8 cellular contexts compared by ENCODE assay signal in genomic region chr21:33541756-33542639, GRCh38. TPM values are rescaled to one million over a fixed set of nuclear protein-coding genes. Genes with fewer than 3 reads are reported as not detected.
A peak's percentile ranks its signal among the peaks of the same experiment; 100 is the strongest.
DNase-seq lines count a peak whose midpoint lies in the region; ATAC-seq, FAIRE-seq and TF ChIP-seq lines count a peak whose summit lies in the region.

GART (minus strand) TSS chr21:33542117; CDS start chr21:33539315, 2,802 bp downstream.

- peaks cover 34% of the 10 kb centered on the region for H4K20me1 ChIP-seq in HepG2 (ENCODE audit: insufficient read depth, low read length)

- peak within 1 kb of the TSS; percentile 100 for H3K27ac ChIP-seq in HepG2 (ENCODE audit: extremely low read length, insufficient read depth, low read length)

- 0 out of 2 replicates have a peak, but pooled peaks have one; percentile 17 for TF ChIP-seq RAD21 in HepG2 (CRISPR knock-in tag; IDR thresholded peaks at IDR 0.05)

- H3K4me1 Mint-ChIP-seq in activated CD4-positive, alpha-beta T cell treated with anti-CD3 and anti-CD28 coated beads, Interleukin-2, amount 10 ng/mL, durations not matched to agents 7 days and 5 days, result peaks cover 42% of the 10 kb centered on the region

- no peaks in the 10 kb centered on the region for H3K4me1 ChIP-seq in BE2C
- peaks cover 26% of the 10 kb centered on the region for H3K4me1 ChIP-seq in HepG2 (ENCODE audit: insufficient read depth, low read length)

- H2AFZ ChIP-seq in HepG2 (ENCODE audit: low read length), result no peak within 1 kb of the TSS

- TF ChIP-seq EP300 in HepG2 (IDR thresholded peaks at IDR 0.05; ENCODE audit: low read depth in 2 of 2, low read length in 2 of 2) (peak in 1 of 2 experiments; percentile 16; a peak in 1 of 4 replicates), HepG2 (CRISPR knock-in tag; IDR thresholded peaks at IDR 0.05; ENCODE audit: borderline replicate concordance) (no peak)

- no peaks in the 10 kb centered on the region for H3K27me3 Mint-ChIP-seq in activated CD4-positive, alpha-beta T cell treated with anti-CD3 and anti-CD28 coated beads, Interleukin-2, amount 10 ng/mL, durations not matched to agents 7 days and 5 days

- BruUV-seq in HepG2 (replicated peaks; lab: Mats Ljungman, UMichigan), result no TSS peak

- POLR2A ChIA-PET in activated CD4-positive, alpha-beta T cell treated with anti-CD3 and anti-CD28 coated beads, Interleukin-2, amount 10 ng/mL, durations not matched to agents 7 days and 5 days (lab: Charles Lee), result no interaction called here
- POLR2A ChIA-PET in HepG2 (lab: Yijun Ruan, JAX), result interaction anchor here (1.0 to 2.6 kb wide), 6 partner anchors 9 to 217 kb away, joined by 3 to 9 read pairs (median 6); partner anchors contain the start of genes DNAJC28, DONSON and IFNAR1

- H3K27me3 ChIP-seq in BE2C (no peaks in the 10 kb centered on the region), HepG2 (ENCODE audit: control insufficient read depth in 1 of 2, insufficient read depth in 2 of 2, low read length in 2 of 2) (no peaks in the 10 kb centered on the region; a peak in 1 of 5 replicates)

- under 1% methylated on average over 16 of the region's 56 CpGs for WGBS in HepG2 (ENCODE audit: low lambda C conversion rate)

- no peaks in the 10 kb centered on the region for H3K9me3 Mint-ChIP-seq in activated CD4-positive, alpha-beta T cell treated with anti-CD3 and anti-CD28 coated beads, Interleukin-2, amount 10 ng/mL, durations not matched to agents 7 days and 5 days

- H3K9ac ChIP-seq in HepG2 (ENCODE audit: insufficient read depth, low read depth, low read length), result peak within 1 kb of the TSS; percentile 100

- intact Hi-C loops in HepG2 (cut with micrococcal nuclease; ENCODE audit: unreplicated experiment), result loop anchor here (5.0 kb wide), 1 partner anchor 45 kb away; the partner anchor contains the start of gene DONSON

- peak within 1 kb of the TSS; percentile 98 for H3K27ac Mint-ChIP-seq in activated CD4-positive, alpha-beta T cell treated with anti-CD3 and anti-CD28 coated beads, Interleukin-2, amount 10 ng/mL, durations not matched to agents 7 days and 5 days

- TF ChIP-seq CTCF in BE2C (IDR thresholded peaks at IDR 0.05; ENCODE audit: low read depth, low read length) (no peak), HepG2 (CRISPR knock-in tag; IDR thresholded peaks at IDR 0.05) (no peak)

- peaks cover 41% of the 10 kb centered on the region for H3K36me3 Mint-ChIP-seq in activated CD4-positive, alpha-beta T cell treated with anti-CD3 and anti-CD28 coated beads, Interleukin-2, amount 10 ng/mL, durations not matched to agents 7 days and 5 days (ENCODE audit: low read depth)

- DNase-seq in BE2C (peak; percentile 93), NCI-H510A treated with DMSO at 0.1 percent for 48 hours (lab: John Stamatoyannopoulos, UW) (peak; percentile 74), dedifferentiated amniotic fluid mesenchymal stem cell (ENCODE audit: extremely low spot score) (peak; percentile 51), HepG2 (ENCODE audit: low spot score) (peak; percentile 73)
- peak; percentile 86 for DNase-seq in activated CD4-positive, alpha-beta T cell treated with anti-CD3 and anti-CD28 coated beads, Interleukin-2, amount 10 ng/mL, durations not matched to agents 7 days and 5 days
- peak; percentile 85 for DNase-seq in stimulated activated CD4-positive, alpha-beta T cell treated with anti-CD3 and anti-CD28 coated beads, Interleukin-4, amount 100 ng/mL, for 1 hour

- ATAC-seq in HG03432 (IDR thresholded peaks at IDR 0.05; ENCODE audit: unreplicated experiment) (peak; percentile 66), HepG2 (peak; percentile 90)

- peak; percentile 72 for TF ChIP-seq POLR2A in GM19193 (IDR thresholded peaks at IDR 0.05; ENCODE audit: extremely low read depth, insufficient read depth, insufficient read length)
- peak; percentile 50 to 81 for TF ChIP-seq POLR2A in HepG2 (IDR thresholded peaks at IDR 0.05; ENCODE audit: insufficient read depth in 1 of 2, low read depth in 2 of 2, low read length in 2 of 2)

- peaks cover 79% of the 10 kb centered on the region for H3K79me2 ChIP-seq in HepG2 (ENCODE audit: insufficient read depth, low read length)

- H3K4me3 ChIP-seq in BE2C (ENCODE audit: low read depth, low read length) (peak within 1 kb of the TSS; percentile 99), HepG2 (replicated peaks in 1 of 3; ENCODE audit: insufficient read depth in 1 of 3, low read depth in 2 of 3, low read length in 3 of 3) (peak within 1 kb of the TSS; percentile 85 to 98 (median 91))

- H3K4me2 ChIP-seq in HepG2 (ENCODE audit: low read depth, low read length), result peak within 1 kb of the TSS; percentile 89

- in situ Hi-C loops in HepG2 (cut with HindIII; ENCODE audit: extremely low pct_ligation_motif_present, low pct_unique_long_range_greater_than_20kb), result no loop called here

- peaks cover 34% of the 10 kb centered on the region for H3K36me3 ChIP-seq in BE2C
- H3K36me3 ChIP-seq in HepG2 (replicated peaks in 1 of 2; ENCODE audit: control insufficient read depth in 1 of 2, insufficient read depth in 2 of 2, low read length in 2 of 2), result peaks cover 2 to 25% of the 10 kb centered on the region in 2 experiments

- peak within 1 kb of the TSS; percentile 90 for H3K4me3 Mint-ChIP-seq in activated CD4-positive, alpha-beta T cell treated with anti-CD3 and anti-CD28 coated beads, Interleukin-2, amount 10 ng/mL, durations not matched to agents 7 days and 5 days

- H3K9me3 ChIP-seq in BE2C, result no peaks in the 10 kb centered on the region
- H3K9me3 ChIP-seq in HepG2 (ENCODE audit: low read length), result no peaks in the 10 kb centered on the region

- CTCF ChIA-PET in activated CD4-positive, alpha-beta T cell treated with anti-CD3 and anti-CD28 coated beads, Interleukin-2, amount 10 ng/mL, durations not matched to agents 7 days and 5 days (lab: Charles Lee), result interaction anchor here (0.6 to 1.5 kb wide), 3 partner anchors 9 to 202 kb away, joined by 4 to 6 read pairs (median 5); no protein-coding TSS in a partner anchor
- CTCF ChIA-PET in HepG2 (lab: Yijun Ruan, JAX; ENCODE audit: low intra/inter-chr PET ratio, low total read pairs), result no interaction called here

- no peak for FAIRE-seq in HepG2 (lab: Jason Lieb, UNC)

TF ChIP-seq in HepG2, 621 proteins besides CTCF, POLR2A, EP300 and RAD21 (continues in another document):
- TF ChIP-seq IKZF4 (CRISPR knock-in tag; IDR thresholded peaks at IDR 0.05; ENCODE audit: borderline replicate concordance, low read depth, not compliant biosample characterization) (no peak), ATRX (CRISPR knock-in tag; IDR thresholded peaks at IDR 0.05; ENCODE audit: borderline replicate concordance) (no peak), CENPT (CRISPR knock-in tag; IDR thresholded peaks at IDR 0.05; ENCODE audit: low read depth) (no peak), DRAP1 (CRISPR knock-in tag; IDR thresholded peaks at IDR 0.05) (peak; percentile 80), SALL2 (CRISPR knock-in tag; IDR thresholded peaks at IDR 0.05) (peak; percentile 29; the same call in 1 of the 2 replicates), ZNF670 (CRISPR knock-in tag; IDR thresholded peaks at IDR 0.05; ENCODE audit: borderline replicate concordance) (0 out of 2 replicates have a peak, but pooled peaks have one; percentile 78), ZNF800 (CRISPR knock-in tag; IDR thresholded peaks at IDR 0.05) (no peak), ZNF589 (CRISPR knock-in tag; conservative IDR thresholded peaks at IDR 0.05) (no peak)

RNA-seq across cellular contexts. Expression of gene GART, which starts in this region (rescaled TPM):
- polyA plus RNA-seq in BE2C (2012; ENCODE audit: insufficient read depth, insufficient read length, low read depth), result 100 TPM
- 100 to 1,000 TPM; 123 to 124 TPM for total RNA-seq in activated CD4-positive, alpha-beta T cell treated with anti-CD3 and anti-CD28 coated beads, Interleukin-2, amount 10 ng/mL, durations not matched to agents 7 days and 5 days
- 109 and 151 TPM in 2 replicates for total RNA-seq in HepG2 (2016; rRNA removed; fragmentation: Illumina TruSeq; extraction: Trizol)
- total RNA-seq in HepG2 (2016; cell fraction: cytosol; rRNA removed; fragmentation: Illumina TruSeq; extraction: Trizol; ENCODE audit: low read depth), result 31.1 and 36.8 TPM in 2 replicates
- total RNA-seq in HepG2 (2016; cell fraction: insoluble cytoplasmic fraction; rRNA removed; fragmentation: Illumina TruSeq; extraction: Trizol), result 113 and 146 TPM in 2 replicates
- 32.8 and 39.5 TPM in 2 replicates for total RNA-seq in HepG2 (2016; cell fraction: membrane; rRNA removed; fragmentation: Illumina TruSeq; extraction: Trizol)
- total RNA-seq in HepG2 (2016; cell fraction: nucleus; rRNA removed; fragmentation: Illumina TruSeq; extraction: Trizol), result 90.9 and 99.5 TPM in 2 replicates
- polyA plus RNA-seq in HepG2 (2011; rRNA removed), result 17.7 and 17.9 TPM in 2 replicates
- polyA plus RNA-seq in HepG2 (2011; cell fraction: cytosol; rRNA removed), result 9.6 and 13.2 TPM in 2 replicates
- polyA plus RNA-seq in HepG2 (2011; cell fraction: nucleus; rRNA removed), result 19.9 and 27.1 TPM in 2 replicates
- 50.5 and 59.0 TPM in 2 replicates for polyA plus RNA-seq in HepG2 (2012)
- 4.4 and 5.6 TPM in 2 replicates for polyA plus RNA-seq in HepG2 (2016; cell fraction: cytosol; fragmentation: Illumina TruSeq; extraction: Trizol; ENCODE audit: low read depth)
- 99.4 and 99.8 TPM in 2 replicates for polyA plus RNA-seq in HepG2 (2016; cell fraction: insoluble cytoplasmic fraction; fragmentation: Illumina TruSeq; extraction: Trizol; ENCODE audit: low read depth)
- 8.6 and 10.6 TPM in 2 replicates for polyA plus RNA-seq in HepG2 (2016; cell fraction: membrane; fragmentation: Illumina TruSeq; extraction: Trizol; ENCODE audit: low read depth)
- 70.2 and 73.8 TPM in 2 replicates for polyA plus RNA-seq in HepG2 (2016; cell fraction: nucleus; fragmentation: Illumina TruSeq; extraction: Trizol; ENCODE audit: insufficient read depth, low read depth)
- 15.8 and 35.7 TPM in 2 replicates for polyA minus RNA-seq in HepG2 (2011; rRNA and poly(A)+ RNA removed; ENCODE audit: low replicate concordance)
- polyA minus RNA-seq in HepG2 (2011; cell fraction: cytosol; rRNA and poly(A)+ RNA removed), result 21.5 and 23.0 TPM in 2 replicates
- polyA minus RNA-seq in HepG2 (2011; cell fraction: nucleus; rRNA and poly(A)+ RNA removed), result 73.8 and 95.2 TPM in 2 replicates

Comparison
In these comparisons a context has a peak if more than half of its experiments do, and no peak if none do; other contexts are left out.
1. Peak in every context shown above with its lines: DNase-seq, ATAC-seq, H3K4me3 ChIP-seq and H3K27ac ChIP-seq.